ENCODE assay signal across 8 cellular contexts in the genomic region with DNA sequence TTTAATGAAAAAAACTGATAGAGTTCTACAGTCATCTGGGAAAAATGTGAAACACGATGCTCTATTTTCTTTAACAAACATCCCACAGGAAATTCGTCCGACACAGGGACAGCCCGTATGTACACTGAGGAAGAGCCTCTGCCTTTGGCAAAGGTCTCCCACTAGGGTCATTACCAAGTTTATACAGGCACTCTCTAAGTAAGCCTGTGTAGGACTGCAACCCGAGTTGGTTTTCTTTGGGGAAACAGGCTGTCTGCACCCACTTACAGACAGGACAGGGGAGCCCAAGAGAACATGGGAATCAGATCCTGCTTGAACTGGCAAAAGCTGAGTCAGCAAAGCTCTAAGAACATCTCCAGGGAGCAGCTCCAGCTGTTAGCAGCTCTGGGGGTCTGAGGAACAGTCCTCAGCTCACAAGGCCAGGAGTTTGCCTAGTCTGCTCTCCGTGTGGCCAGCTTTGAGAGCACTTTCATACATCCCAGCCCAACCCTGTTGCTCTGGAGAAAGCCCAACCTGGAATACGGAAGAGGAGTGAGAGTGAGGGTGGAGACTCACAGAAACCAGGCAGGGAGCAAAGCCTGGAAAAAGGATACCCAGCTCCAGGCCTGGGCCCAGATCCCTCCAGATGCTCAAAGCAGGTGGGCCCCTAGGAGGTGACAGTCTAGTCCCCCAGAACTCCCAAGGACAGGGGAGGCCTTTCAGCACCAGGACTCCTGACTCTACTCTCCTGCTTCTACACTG. TPM values are rescaled to one million over a fixed set of nuclear protein-coding genes. Genes with fewer than 3 reads are reported as not detected.
DNase-seq lines count a peak whose midpoint lies in the region; ATAC-seq and TF ChIP-seq lines count a peak whose summit lies in the region.

No MANE protein-coding gene starts in this region.

- intact Hi-C loops in right cardiac atrium (cut with DNase I), result no loop called here

- DNase-seq in amniotic stem cell (lab: John Stamatoyannopoulos, UW), result peak; percentile 74
- peak in 2 of 3 donors; percentile 60 to 65 for DNase-seq in right cardiac atrium
- peak; percentile 74 for DNase-seq in retinal pigment epithelial cell (ENCODE audit: low read depth)
- no peak for DNase-seq in pons (ENCODE audit: low spot score)
- DNase-seq in anterior cingulate cortex (lab: John Stamatoyannopoulos, UW), result no peak

- no peaks in the 10 kb centered on the region for H3K36me3 ChIP-seq in DOHH2 (ENCODE audit: control insufficient read depth, low read length)
- no peaks in the 10 kb centered on the region for H3K36me3 ChIP-seq in Loucy (ENCODE audit: insufficient read depth, low read length)

- H3K9me3 ChIP-seq in DOHH2 (ENCODE audit: control insufficient read depth, insufficient read depth, low read length), result no peaks in the 10 kb centered on the region
- no peaks in the 10 kb centered on the region for H3K9me3 ChIP-seq in Loucy (ENCODE audit: insufficient read depth, low read depth, low read length)
- no peaks in the 10 kb centered on the region for H3K9me3 ChIP-seq in right cardiac atrium (ENCODE audit: control insufficient read depth, low read length)

- H4K20me1 ChIP-seq in DOHH2 (ENCODE audit: control insufficient read depth, insufficient read depth, low read depth, low read length) (no peaks in the 10 kb centered on the region), Loucy (ENCODE audit: insufficient read depth, low read length, poor library complexity, severe bottlenecking) (peaks cover 41% of the 10 kb centered on the region)

- H3K4me2 ChIP-seq in DOHH2 (ENCODE audit: low read length), result peak overlapping the region; percentile 94
- peak overlapping the region; percentile 84 for H3K4me2 ChIP-seq in Loucy (ENCODE audit: low read depth, low read length, poor library complexity, severe bottlenecking)

- peak overlapping the region; percentile 95; the same call in 1 of the 2 replicates for H3K4me3 ChIP-seq in DOHH2 (ENCODE audit: low read length)
- peak overlapping the region; percentile 100 for H3K4me3 ChIP-seq in Loucy (ENCODE audit: low read length, poor library complexity, severe bottlenecking)
- peak overlapping the region; percentile 84 for H3K4me3 ChIP-seq in right cardiac atrium (ENCODE audit: low read length)
- peak overlapping the region; percentile 89 for H3K4me3 ChIP-seq in retinal pigment epithelial cell (ENCODE audit: low read length)

- no peaks in the 10 kb centered on the region for H3K27me3 ChIP-seq in DOHH2 (ENCODE audit: control insufficient read depth, low read length)
- no peaks in the 10 kb centered on the region for H3K27me3 ChIP-seq in Loucy (ENCODE audit: insufficient read depth, low read length, poor library complexity, severe bottlenecking)
- H3K27me3 ChIP-seq in right cardiac atrium (ENCODE audit: control insufficient read depth, insufficient read depth), result no peaks in the 10 kb centered on the region

- peaks cover 46% of the 10 kb centered on the region for H3K79me2 ChIP-seq in DOHH2 (ENCODE audit: control insufficient read depth, low read length)
- peaks cover 71% of the 10 kb centered on the region for H3K79me2 ChIP-seq in Loucy (ENCODE audit: insufficient read depth, low read length)

- peaks cover 4% of the 10 kb centered on the region; the same call in 1 of the 2 replicates for H3F3A ChIP-seq in DOHH2 (ENCODE audit: control insufficient read depth, insufficient read depth)
- H3F3A ChIP-seq in Loucy (ENCODE audit: low read depth), result no peaks in the 10 kb centered on the region; the same call in 1 of the 2 replicates

- peak; percentile 78 to 81 for ATAC-seq in right cardiac atrium
- no peak for ATAC-seq in HG02759 (IDR thresholded peaks at IDR 0.05; ENCODE audit: unreplicated experiment)

- peak overlapping the region; percentile 98 for H3K9ac ChIP-seq in Loucy (ENCODE audit: low read depth, low read length, poor library complexity, severe bottlenecking)

- 15% methylated on average over 7 of the region's 7 CpGs for WGBS in right cardiac atrium

- no peaks in the 10 kb centered on the region for H3K9me2 ChIP-seq in DOHH2 (replicated peaks; ENCODE audit: control insufficient read depth, low read length)
- H3K9me2 ChIP-seq in Loucy (replicated peaks; ENCODE audit: low read depth, low read length), result no peaks in the 10 kb centered on the region

- H3K4me1 ChIP-seq in DOHH2 (ENCODE audit: control insufficient read depth, low read length) (peaks cover 21% of the 10 kb centered on the region), Loucy (ENCODE audit: insufficient read depth, low read length, poor library complexity, severe bottlenecking) (peaks cover 51% of the 10 kb centered on the region), right cardiac atrium (ENCODE audit: control insufficient read depth, insufficient read depth, low read length) (peaks cover 7% of the 10 kb centered on the region)

- H2AFZ ChIP-seq in Loucy (ENCODE audit: low read length), result no peak overlapping the region

- no peak for TF ChIP-seq CTCF in DOHH2 (IDR thresholded peaks at IDR 0.05; ENCODE audit: low read depth, low read length, poor library complexity, severe bottlenecking)
- TF ChIP-seq CTCF in Loucy (conservative IDR thresholded peaks at IDR 0.05; ENCODE audit: low read length), result no peak
- no peak for TF ChIP-seq CTCF in retinal pigment epithelial cell (conservative IDR thresholded peaks at IDR 0.05; ENCODE audit: low read depth, low read length)

- H3K27ac ChIP-seq in DOHH2 (ENCODE audit: low read depth, low read length), result no peak overlapping the region
- peak overlapping the region; percentile 83 for H3K27ac ChIP-seq in right cardiac atrium (ENCODE audit: low read length)

RNA-seq across cellular contexts. Expression of a gene that starts 1.9 kb away (rescaled TPM):
- 10 to 100 TPM; 14.0 to 19.8 (median 15.6) TPM for total RNA-seq in right cardiac atrium
- 8.2 TPM for polyA plus RNA-seq in right cardiac atrium

RNA-seq across cellular contexts. Expression of a gene that starts 16.7 kb away (rescaled TPM):
- total RNA-seq in right cardiac atrium, result not detected
- polyA plus RNA-seq in right cardiac atrium, result 0.02 TPM

RNA-seq across cellular contexts. Expression of a gene that starts 55.6 kb away (rescaled TPM):
- 10 to 100 TPM; 59.0 to 76.3 (median 64.5) TPM for total RNA-seq in right cardiac atrium
- 55.0 TPM for polyA plus RNA-seq in right cardiac atrium

Comparison
In these comparisons a context has a peak if more than half of its experiments do, and no peak if none do; other contexts are left out.
1. DNase-seq: peak in amniotic stem cell (single experiment), right cardiac atrium (2 of 3) and retinal pigment epithelial cell (single experiment); none in pons (single experiment) and anterior cingulate cortex (0 of 58).
2. Peak in every context shown above with its lines, with median percentiles within 50 percentile points of each other: H3K4me3 ChIP-seq.